26 cellular contexts compared by ENCODE assay signal in the genomic region with DNA sequence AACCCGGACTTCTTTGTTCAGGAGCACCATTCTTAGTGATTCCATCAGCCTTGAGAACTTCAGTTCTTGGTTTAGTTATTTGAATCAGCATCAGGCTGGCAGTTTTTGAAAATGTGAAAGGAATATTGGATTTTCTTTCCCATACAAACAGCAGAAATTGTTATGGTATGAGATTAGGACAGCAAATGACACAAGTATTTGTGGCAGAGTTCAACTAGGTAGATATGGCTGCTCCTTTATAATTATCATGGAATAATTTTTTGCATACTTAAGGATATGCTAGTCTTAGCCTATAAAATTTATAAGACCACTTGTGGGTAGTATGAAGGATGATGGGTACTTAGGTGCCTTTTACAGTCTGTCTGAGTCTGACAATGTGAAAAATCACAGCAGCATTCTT.
"Had no signal": no experiment of that assay in that cellular context is flagged by ENCODE, and none has a peak within 500 bp of the region (broad histone marks: within the 10 kb centered on the region; RNA-seq: fewer than 3 reads in every experiment).

No MANE protein-coding gene starts in this region.

- H2AFZ ChIP-seq: parathyroid adenoma had no signal

- H3K9ac ChIP-seq: parathyroid adenoma had no signal

- H3K36me3 Mint-ChIP-seq: WTC11 had no signal

- H3K79me2 ChIP-seq: parathyroid adenoma had no signal

- ATAC-seq: activated naive CD4-positive, alpha-beta T cell treated with anti-CD3 and anti-CD28 coated beads, Interleukin-2, amount 50 U/mL, for 72 hours; left ventricle myocardium superior; sciatic nerve had no signal

- H3K4me1 Mint-ChIP-seq: WTC11 had no signal

- H3K27me3 Mint-ChIP-seq: activated CD4-positive, alpha-beta memory T cell treated with anti-CD3 and anti-CD28 coated beads for 36 hours had no signal

- H3K4me3 Mint-ChIP-seq: activated CD4-positive, alpha-beta memory T cell treated with anti-CD3 and anti-CD28 coated beads for 36 hours; activated T-helper 1 cell treated with anti-CD3 and anti-CD28 coated beads, Interleukin-12 subunit alpha, Interleukin-12 subunit beta, Interleukin-2, Interleukin-4 antibody, amounts not matched to agents 30 ng/mL and 10 ng/mL and 1 ng/mL, durations not matched to agents 14 hours and 24 hours and 36 hours; nephron progenitor cell; WTC11 had no signal

- H3K27ac Mint-ChIP-seq: activated CD4-positive, alpha-beta memory T cell treated with anti-CD3 and anti-CD28 coated beads for 36 hours; activated T-helper 1 cell treated with anti-CD3 and anti-CD28 coated beads, Interleukin-12 subunit alpha, Interleukin-12 subunit beta, Interleukin-2, Interleukin-4 antibody, amounts not matched to agents 30 ng/mL and 10 ng/mL and 1 ng/mL, durations not matched to agents 14 hours and 24 hours and 36 hours; nephron progenitor cell; WTC11 had no signal

- H3K4me1 ChIP-seq: breast epithelium, colonic mucosa, esophagus muscularis mucosa, parathyroid adenoma had no signal

- H3K4me3 ChIP-seq: breast epithelium, colonic mucosa, dorsolateral prefrontal cortex, esophagus muscularis mucosa, smooth muscle cell, tibial nerve had no signal

- H3K27me3 ChIP-seq: breast epithelium, colonic mucosa, dorsolateral prefrontal cortex, esophagus muscularis mucosa, tibial nerve had no signal

- DNase-seq: activated CD4-positive, alpha-beta memory T cell treated with anti-CD3 and anti-CD28 coated beads for 36 hours; activated CD4-positive, alpha-beta T cell treated with anti-CD3 and anti-CD28 coated beads for 4 hours; activated gamma-delta T cell; colonic mucosa; dorsolateral prefrontal cortex; hippocampal formation; left ventricle myocardium superior; mammary epithelial cell; midbrain; nephron progenitor cell; nucleus accumbens; stimulated activated CD4-positive, alpha-beta T cell treated with anti-CD3 and anti-CD28 coated beads, Interleukin-15, amount 100 ng/mL, for 24 hours; stimulated activated CD4-positive, alpha-beta T cell treated with anti-CD3 and anti-CD28 coated beads, Interleukin-2, amount 100 ng/mL, for 48 hours; stimulated activated CD8-positive, alpha-beta memory T cell treated with anti-CD3 and anti-CD28 coated beads, Interleukin-4, amount 100 ng/mL, for 48 hours; stimulated activated naive CD4-positive, alpha-beta T cell treated with Interleukin-2 at 50 U/mL for 16 hours; T-helper 1 cell; T1000 had no signal

- H3K9me3 Mint-ChIP-seq: activated CD4-positive, alpha-beta memory T cell treated with anti-CD3 and anti-CD28 coated beads for 36 hours; activated naive CD4-positive, alpha-beta T cell treated with anti-CD3 and anti-CD28 coated beads, Interleukin-2, amount 50 U/mL, for 72 hours; activated T-helper 1 cell treated with anti-CD3 and anti-CD28 coated beads, Interleukin-12 subunit alpha, Interleukin-12 subunit beta, Interleukin-2, Interleukin-4 antibody, amounts not matched to agents 30 ng/mL and 10 ng/mL and 1 ng/mL, durations not matched to agents 14 hours and 24 hours and 36 hours; nephron progenitor cell; WTC11 had no signal

- H3K4me2 ChIP-seq: smooth muscle cell had no signal

- H3K9me3 ChIP-seq: breast epithelium, colonic mucosa, esophagus muscularis mucosa, tibial nerve had no signal

- H3K36me3 ChIP-seq: colonic mucosa had no signal

- H3K27ac ChIP-seq: breast epithelium, colonic mucosa, dorsolateral prefrontal cortex, esophagus muscularis mucosa, parathyroid adenoma, tibial nerve had no signal
